In the genomic region with DNA sequence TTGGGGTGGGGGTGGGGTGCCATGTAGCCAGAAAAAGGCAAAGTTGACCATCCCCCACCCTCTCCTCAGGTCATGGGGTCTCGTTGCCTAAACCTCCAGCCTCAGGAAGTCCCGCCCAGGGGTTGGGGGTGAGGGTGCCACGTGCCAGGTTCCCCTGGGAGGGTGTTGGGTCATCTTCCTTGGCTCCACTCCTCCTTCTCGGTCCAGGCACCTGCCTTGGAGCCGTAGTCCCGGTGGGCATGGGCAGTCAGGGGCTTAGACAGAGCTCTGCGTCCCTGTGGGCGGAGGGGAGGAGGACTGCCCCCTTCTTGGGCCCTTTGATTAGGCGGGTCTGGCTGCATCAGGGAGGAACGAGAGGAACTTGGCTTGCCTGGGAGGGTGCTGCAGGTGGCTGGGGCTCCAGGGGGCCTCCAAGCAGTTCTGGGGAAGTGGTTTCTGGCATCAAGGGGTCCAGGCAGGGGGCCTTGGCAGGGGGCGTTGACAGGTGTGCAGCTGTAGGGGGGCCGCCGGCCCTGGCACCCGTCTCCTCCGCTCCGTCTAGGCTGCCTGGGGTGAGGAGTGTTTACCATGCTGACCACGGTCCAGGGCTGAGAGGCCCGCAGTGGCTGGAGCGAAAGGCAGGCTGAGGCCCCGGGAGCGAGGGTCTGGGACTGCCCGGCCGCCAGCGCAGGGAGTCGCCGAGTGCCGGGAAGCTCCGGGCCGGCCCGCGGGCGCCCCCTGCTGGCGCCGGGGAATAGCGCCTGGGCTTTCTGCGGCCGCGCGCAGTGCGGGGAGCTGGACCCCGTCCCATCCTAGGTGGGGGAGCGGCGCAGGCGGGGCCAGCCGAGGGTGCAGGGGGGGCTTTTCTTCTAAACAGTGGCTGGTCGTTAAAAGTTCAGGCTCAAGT, we compare ENCODE assay signal across 1 cellular context.
A peak's percentile ranks its signal among the peaks of the same experiment; 100 is the strongest.
TF ChIP-seq lines count a peak whose summit lies in the region.

No MANE protein-coding gene starts in this region.

TF ChIP-seq in K562, 482 proteins besides CTCF, POLR2A, EP300 and RAD21 (continued from another document and continues in another):
- TF ChIP-seq, protein P1, sequence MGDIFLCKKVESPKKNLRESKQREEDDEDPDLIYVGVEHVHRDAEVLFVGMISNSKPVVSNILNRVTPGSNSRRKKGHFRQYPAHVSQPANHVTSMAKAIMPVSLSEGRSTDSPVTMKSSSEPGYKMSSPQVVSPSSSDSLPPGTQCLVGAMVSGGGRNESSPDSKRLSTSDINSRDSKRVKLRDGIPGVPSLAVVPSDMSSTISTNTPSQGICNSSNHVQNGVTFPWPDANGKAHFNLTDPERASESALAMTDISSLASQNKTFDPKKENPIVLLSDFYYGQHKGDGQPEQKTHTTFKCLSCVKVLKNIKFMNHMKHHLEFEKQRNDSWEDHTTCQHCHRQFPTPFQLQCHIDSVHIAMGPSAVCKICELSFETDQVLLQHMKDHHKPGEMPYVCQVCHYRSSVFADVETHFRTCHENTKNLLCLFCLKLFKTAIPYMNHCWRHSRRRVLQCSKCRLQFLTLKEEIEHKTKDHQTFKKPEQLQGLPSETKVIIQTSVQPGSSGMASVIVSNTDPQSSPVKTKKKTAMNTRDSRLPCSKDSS (IDR thresholded peaks at IDR 0.05; ENCODE audit: low read depth, partially characterized antibody) = no peak
- no peak for TF ChIP-seq CSDE1 (IDR thresholded peaks at IDR 0.05)
- no peak; the same call in 1 of the 2 replicates for TF ChIP-seq ZC3H11A (IDR thresholded peaks at IDR 0.05; ENCODE audit: low read depth, low read length)
- TF ChIP-seq BMI1 (IDR thresholded peaks at IDR 0.05; ENCODE audit: low read length) = no peak
- no peak for TF ChIP-seq BCL6 (CRISPR knock-in tag; IDR thresholded peaks at IDR 0.05)
- TF ChIP-seq DNMT1 (IDR thresholded peaks at IDR 0.05) = no peak
- TF ChIP-seq, protein P2, sequence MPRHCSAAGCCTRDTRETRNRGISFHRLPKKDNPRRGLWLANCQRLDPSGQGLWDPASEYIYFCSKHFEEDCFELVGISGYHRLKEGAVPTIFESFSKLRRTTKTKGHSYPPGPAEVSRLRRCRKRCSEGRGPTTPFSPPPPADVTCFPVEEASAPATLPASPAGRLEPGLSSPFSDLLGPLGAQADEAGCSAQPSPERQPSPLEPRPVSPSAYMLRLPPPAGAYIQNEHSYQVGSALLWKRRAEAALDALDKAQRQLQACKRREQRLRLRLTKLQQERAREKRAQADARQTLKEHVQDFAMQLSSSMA (CRISPR knock-in tag; IDR thresholded peaks at IDR 0.05) = no peak
- no peak for TF ChIP-seq MYC (IDR thresholded peaks at IDR 0.05; ENCODE audit: low read depth, low read length)
- 0 out of 2 replicates have a peak, but pooled peaks have one; percentile 31 for TF ChIP-seq MYC (CRISPR knock-in tag; IDR thresholded peaks at IDR 0.05; ENCODE audit: borderline replicate concordance, low read depth)
- TF ChIP-seq SRF (CRISPR knock-in tag; IDR thresholded peaks at IDR 0.05) = no peak
- no peak for TF ChIP-seq ZNF589 (CRISPR knock-in tag; IDR thresholded peaks at IDR 0.05; ENCODE audit: low read depth)
- no peak for TF ChIP-seq ZKSCAN1 (IDR thresholded peaks at IDR 0.05; ENCODE audit: low read depth, low read length)
- TF ChIP-seq NCOA1 (IDR thresholded peaks at IDR 0.05; ENCODE audit: low read depth) = no peak
- TF ChIP-seq ZNF431 (CRISPR knock-in tag; IDR thresholded peaks at IDR 0.05) = no peak
- TF ChIP-seq NUFIP1 (IDR thresholded peaks at IDR 0.05; ENCODE audit: partially characterized antibody) = no peak
- TF ChIP-seq, protein P3, sequence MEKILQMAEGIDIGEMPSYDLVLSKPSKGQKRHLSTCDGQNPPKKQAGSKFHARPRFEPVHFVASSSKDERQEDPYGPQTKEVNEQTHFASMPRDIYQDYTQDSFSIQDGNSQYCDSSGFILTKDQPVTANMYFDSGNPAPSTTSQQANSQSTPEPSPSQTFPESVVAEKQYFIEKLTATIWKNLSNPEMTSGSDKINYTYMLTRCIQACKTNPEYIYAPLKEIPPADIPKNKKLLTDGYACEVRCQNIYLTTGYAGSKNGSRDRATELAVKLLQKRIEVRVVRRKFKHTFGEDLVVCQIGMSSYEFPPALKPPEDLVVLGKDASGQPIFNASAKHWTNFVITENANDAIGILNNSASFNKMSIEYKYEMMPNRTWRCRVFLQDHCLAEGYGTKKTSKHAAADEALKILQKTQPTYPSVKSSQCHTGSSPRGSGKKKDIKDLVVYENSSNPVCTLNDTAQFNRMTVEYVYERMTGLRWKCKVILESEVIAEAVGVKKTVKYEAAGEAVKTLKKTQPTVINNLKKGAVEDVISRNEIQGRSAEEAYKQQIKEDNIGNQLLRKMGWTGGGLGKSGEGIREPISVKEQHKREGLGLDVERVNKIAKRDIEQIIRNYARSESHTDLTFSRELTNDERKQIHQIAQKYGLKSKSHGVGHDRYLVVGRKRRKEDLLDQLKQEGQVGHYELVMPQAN (IDR thresholded peaks at IDR 0.05; ENCODE audit: borderline replicate concordance) = no peak
- TF ChIP-seq ATF7 (IDR thresholded peaks at IDR 0.05) = peak; percentile 57; the same call in 1 of the 2 replicates
- TF ChIP-seq ZNF174 (CRISPR knock-in tag; IDR thresholded peaks at IDR 0.05) = no peak
- no peak for TF ChIP-seq CEBPG (CRISPR knock-in tag; IDR thresholded peaks at IDR 0.05)
- no peak for TF ChIP-seq CEBPG (tag; conservative IDR thresholded peaks at IDR 0.05 in 1 of 2, IDR thresholded peaks at IDR 0.05 in 1 of 2)
- TF ChIP-seq, protein P4, sequence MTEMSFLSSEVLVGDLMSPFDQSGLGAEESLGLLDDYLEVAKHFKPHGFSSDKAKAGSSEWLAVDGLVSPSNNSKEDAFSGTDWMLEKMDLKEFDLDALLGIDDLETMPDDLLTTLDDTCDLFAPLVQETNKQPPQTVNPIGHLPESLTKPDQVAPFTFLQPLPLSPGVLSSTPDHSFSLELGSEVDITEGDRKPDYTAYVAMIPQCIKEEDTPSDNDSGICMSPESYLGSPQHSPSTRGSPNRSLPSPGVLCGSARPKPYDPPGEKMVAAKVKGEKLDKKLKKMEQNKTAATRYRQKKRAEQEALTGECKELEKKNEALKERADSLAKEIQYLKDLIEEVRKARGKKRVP (CRISPR knock-in tag; IDR thresholded peaks at IDR 0.05) = no peak
- TF ChIP-seq, protein P5, sequence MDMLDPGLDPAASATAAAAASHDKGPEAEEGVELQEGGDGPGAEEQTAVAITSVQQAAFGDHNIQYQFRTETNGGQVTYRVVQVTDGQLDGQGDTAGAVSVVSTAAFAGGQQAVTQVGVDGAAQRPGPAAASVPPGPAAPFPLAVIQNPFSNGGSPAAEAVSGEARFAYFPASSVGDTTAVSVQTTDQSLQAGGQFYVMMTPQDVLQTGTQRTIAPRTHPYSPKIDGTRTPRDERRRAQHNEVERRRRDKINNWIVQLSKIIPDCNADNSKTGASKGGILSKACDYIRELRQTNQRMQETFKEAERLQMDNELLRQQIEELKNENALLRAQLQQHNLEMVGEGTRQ (CRISPR knock-in tag; IDR thresholded peaks at IDR 0.05) = no peak
- no peak for TF ChIP-seq CBX3 (IDR thresholded peaks at IDR 0.05; ENCODE audit: borderline replicate concordance in 1 of 2, low read length in 2 of 2)
- TF ChIP-seq, protein P6, sequence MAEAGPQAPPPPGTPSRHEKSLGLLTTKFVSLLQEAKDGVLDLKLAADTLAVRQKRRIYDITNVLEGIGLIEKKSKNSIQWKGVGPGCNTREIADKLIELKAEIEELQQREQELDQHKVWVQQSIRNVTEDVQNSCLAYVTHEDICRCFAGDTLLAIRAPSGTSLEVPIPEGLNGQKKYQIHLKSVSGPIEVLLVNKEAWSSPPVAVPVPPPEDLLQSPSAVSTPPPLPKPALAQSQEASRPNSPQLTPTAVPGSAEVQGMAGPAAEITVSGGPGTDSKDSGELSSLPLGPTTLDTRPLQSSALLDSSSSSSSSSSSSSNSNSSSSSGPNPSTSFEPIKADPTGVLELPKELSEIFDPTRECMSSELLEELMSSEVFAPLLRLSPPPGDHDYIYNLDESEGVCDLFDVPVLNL (CRISPR knock-in tag; IDR thresholded peaks at IDR 0.05; ENCODE audit: low read depth) = no peak
- TF ChIP-seq, protein P7, sequence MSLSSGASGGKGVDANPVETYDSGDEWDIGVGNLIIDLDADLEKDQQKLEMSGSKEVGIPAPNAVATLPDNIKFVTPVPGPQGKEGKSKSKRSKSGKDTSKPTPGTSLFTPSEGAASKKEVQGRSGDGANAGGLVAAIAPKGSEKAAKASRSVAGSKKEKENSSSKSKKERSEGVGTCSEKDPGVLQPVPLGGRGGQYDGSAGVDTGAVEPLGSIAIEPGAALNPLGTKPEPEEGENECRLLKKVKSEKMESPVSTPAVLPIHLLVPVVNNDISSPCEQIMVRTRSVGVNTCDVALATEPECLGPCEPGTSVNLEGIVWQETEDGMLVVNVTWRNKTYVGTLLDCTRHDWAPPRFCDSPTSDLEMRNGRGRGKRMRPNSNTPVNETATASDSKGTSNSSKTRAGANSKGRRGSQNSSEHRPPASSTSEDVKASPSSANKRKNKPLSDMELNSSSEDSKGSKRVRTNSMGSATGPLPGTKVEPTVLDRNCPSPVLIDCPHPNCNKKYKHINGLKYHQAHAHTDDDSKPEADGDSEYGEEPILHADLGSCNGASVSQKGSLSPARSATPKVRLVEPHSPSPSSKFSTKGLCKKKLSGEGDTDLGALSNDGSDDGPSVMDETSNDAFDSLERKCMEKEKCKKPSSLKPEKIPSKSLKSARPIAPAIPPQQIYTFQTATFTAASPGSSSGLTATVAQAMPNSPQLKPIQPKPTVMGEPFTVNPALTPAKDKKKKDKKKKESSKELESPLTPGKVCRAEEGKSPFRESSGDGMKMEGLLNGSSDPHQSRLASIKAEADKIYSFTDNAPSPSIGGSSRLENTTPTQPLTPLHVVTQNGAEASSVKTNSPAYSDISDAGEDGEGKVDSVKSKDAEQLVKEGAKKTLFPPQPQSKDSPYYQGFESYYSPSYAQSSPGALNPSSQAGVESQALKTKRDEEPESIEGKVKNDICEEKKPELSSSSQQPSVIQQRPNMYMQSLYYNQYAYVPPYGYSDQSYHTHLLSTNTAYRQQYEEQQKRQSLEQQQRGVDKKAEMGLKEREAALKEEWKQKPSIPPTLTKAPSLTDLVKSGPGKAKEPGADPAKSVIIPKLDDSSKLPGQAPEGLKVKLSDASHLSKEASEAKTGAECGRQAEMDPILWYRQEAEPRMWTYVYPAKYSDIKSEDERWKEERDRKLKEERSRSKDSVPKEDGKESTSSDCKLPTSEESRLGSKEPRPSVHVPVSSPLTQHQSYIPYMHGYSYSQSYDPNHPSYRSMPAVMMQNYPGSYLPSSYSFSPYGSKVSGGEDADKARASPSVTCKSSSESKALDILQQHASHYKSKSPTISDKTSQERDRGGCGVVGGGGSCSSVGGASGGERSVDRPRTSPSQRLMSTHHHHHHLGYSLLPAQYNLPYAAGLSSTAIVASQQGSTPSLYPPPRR (CRISPR knock-in tag; IDR thresholded peaks at IDR 0.05; ENCODE audit: borderline replicate concordance) = 0 out of 2 replicates have a peak, but pooled peaks have one; percentile 53
- TF ChIP-seq ZNF785 (CRISPR knock-in tag; IDR thresholded peaks at IDR 0.05) = no peak
- TF ChIP-seq, protein P8, sequence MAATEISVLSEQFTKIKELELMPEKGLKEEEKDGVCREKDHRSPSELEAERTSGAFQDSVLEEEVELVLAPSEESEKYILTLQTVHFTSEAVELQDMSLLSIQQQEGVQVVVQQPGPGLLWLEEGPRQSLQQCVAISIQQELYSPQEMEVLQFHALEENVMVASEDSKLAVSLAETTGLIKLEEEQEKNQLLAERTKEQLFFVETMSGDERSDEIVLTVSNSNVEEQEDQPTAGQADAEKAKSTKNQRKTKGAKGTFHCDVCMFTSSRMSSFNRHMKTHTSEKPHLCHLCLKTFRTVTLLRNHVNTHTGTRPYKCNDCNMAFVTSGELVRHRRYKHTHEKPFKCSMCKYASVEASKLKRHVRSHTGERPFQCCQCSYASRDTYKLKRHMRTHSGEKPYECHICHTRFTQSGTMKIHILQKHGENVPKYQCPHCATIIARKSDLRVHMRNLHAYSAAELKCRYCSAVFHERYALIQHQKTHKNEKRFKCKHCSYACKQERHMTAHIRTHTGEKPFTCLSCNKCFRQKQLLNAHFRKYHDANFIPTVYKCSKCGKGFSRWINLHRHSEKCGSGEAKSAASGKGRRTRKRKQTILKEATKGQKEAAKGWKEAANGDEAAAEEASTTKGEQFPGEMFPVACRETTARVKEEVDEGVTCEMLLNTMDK (IDR thresholded peaks at IDR 0.05; ENCODE audit: borderline replicate concordance, insufficient read depth, low read depth, low read length, poor library complexity, severe bottlenecking) = peak; percentile 95
- TF ChIP-seq NR2F6 (CRISPR knock-in tag; IDR thresholded peaks at IDR 0.05) = no peak
- TF ChIP-seq SLC30A9 (CRISPR knock-in tag; IDR thresholded peaks at IDR 0.05) = no peak
- TF ChIP-seq ZNF764 (CRISPR knock-in tag; IDR thresholded peaks at IDR 0.05; ENCODE audit: low read depth) = no peak
- no peak for TF ChIP-seq ZNF146 (CRISPR knock-in tag; IDR thresholded peaks at IDR 0.05; ENCODE audit: unreplicated experiment)
- TF ChIP-seq, protein P9, sequence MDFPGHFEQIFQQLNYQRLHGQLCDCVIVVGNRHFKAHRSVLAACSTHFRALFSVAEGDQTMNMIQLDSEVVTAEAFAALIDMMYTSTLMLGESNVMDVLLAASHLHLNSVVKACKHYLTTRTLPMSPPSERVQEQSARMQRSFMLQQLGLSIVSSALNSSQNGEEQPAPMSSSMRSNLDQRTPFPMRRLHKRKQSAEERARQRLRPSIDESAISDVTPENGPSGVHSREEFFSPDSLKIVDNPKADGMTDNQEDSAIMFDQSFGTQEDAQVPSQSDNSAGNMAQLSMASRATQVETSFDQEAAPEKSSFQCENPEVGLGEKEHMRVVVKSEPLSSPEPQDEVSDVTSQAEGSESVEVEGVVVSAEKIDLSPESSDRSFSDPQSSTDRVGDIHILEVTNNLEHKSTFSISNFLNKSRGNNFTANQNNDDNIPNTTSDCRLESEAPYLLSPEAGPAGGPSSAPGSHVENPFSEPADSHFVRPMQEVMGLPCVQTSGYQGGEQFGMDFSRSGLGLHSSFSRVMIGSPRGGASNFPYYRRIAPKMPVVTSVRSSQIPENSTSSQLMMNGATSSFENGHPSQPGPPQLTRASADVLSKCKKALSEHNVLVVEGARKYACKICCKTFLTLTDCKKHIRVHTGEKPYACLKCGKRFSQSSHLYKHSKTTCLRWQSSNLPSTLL (IDR thresholded peaks at IDR 0.05) = no peak
- no peak for TF ChIP-seq CREB1 (IDR thresholded peaks at IDR 0.05)
- TF ChIP-seq CREB1 (CRISPR knock-in tag; IDR thresholded peaks at IDR 0.05) = no peak
- no peak for TF ChIP-seq L3MBTL2 (IDR thresholded peaks at IDR 0.05)
- TF ChIP-seq ZNF3 (CRISPR knock-in tag; IDR thresholded peaks at IDR 0.05) = no peak
- no peak for TF ChIP-seq SPI1 (IDR thresholded peaks at IDR 0.05; ENCODE audit: borderline replicate concordance, low read depth, low read length)
- TF ChIP-seq, protein P10, sequence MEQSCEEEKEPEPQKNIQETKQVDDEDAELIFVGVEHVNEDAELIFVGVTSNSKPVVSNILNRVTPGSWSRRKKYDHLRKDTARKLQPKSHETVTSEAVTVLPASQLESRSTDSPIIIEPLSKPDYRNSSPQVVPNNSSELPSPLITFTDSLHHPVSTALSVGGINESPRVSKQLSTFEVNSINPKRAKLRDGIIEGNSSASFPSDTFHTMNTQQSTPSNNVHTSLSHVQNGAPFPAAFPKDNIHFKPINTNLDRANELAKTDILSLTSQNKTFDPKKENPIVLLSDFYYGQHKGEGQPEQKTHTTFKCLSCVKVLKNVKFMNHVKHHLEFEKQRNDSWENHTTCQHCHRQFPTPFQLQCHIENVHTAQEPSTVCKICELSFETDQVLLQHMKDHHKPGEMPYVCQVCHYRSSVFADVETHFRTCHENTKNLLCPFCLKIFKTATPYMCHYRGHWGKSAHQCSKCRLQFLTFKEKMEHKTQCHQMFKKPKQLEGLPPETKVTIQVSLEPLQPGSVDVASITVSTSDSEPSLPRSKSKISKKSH (CRISPR knock-in tag; IDR thresholded peaks at IDR 0.05) = no peak
- no peak for TF ChIP-seq ZNF830 (CRISPR knock-in tag; IDR thresholded peaks at IDR 0.05)
- peak; percentile 78 for TF ChIP-seq POLR2G (IDR thresholded peaks at IDR 0.05; ENCODE audit: low read depth, low read length)
- TF ChIP-seq ADNP (tag; IDR thresholded peaks at IDR 0.05) = no peak
